In genomic region chr11:93817426-93818348, GRCh38 we compare ENCODE assay signal across 23 cellular contexts. TPM values are rescaled to one million over a fixed set of nuclear protein-coding genes. Genes with fewer than 3 reads are reported as not detected.
A peak's percentile ranks its signal among the peaks of the same experiment; 100 is the strongest.
DNase-seq lines count a peak whose midpoint lies in the region; ATAC-seq and TF ChIP-seq lines count a peak whose summit lies in the region.
"Had no signal": no experiment of that assay in that cellular context is flagged by ENCODE, and none has a peak within 500 bp of the region (broad histone marks: within the 10 kb centered on the region; RNA-seq: fewer than 3 reads in every experiment).

No MANE protein-coding gene starts in this region.

- no peak overlapping the region for H3K9ac ChIP-seq in GM23248

- H3K4me3 Mint-ChIP-seq in WTC11, result no peak overlapping the region
- H3K4me3 Mint-ChIP-seq: activated CD4-positive, alpha-beta memory T cell treated with anti-CD3 and anti-CD28 coated beads, Interleukin-2, amount 10 ng/mL, durations not matched to agents 7 days and 5 days; activated T-cell treated with anti-CD3 and anti-CD28 coated beads, Interleukin-2, amount 50 U/mL, for 24 hours; dendritic cell treated with granulocyte-macrophage colony-stimulating factor and Interleukin-4, amounts not matched to agents 40 ng/mL and 50 ng/mL, for 4 days; stimulated activated naive CD8-positive, alpha-beta T cell treated with anti-CD3 and anti-CD28 coated beads, Interleukin-15, amount 100 ng/mL, for 72 hours; T-helper 17 cell had no signal

- H3K27ac ChIP-seq in GM23248, result no peak overlapping the region
- H3K27ac ChIP-seq: gastroesophageal sphincter, left lung, ovary, upper lobe of right lung had no signal

- H3K9me2 ChIP-seq in GM23248 (ENCODE audit: insufficient read depth), result no peaks in the 10 kb centered on the region

- intact Hi-C loops in posterior cingulate gyrus (cut with DNase I), result no loop called here

- H3F3A ChIP-seq in GM23248 (ENCODE audit: insufficient read depth), result peaks cover 22% of the 10 kb centered on the region

- H4K20me1 ChIP-seq in GM23248 (ENCODE audit: insufficient read depth), result no peaks in the 10 kb centered on the region

- H3K4me2 ChIP-seq in GM23248 (ENCODE audit: unreplicated experiment), result no peak overlapping the region

- no peaks in the 10 kb centered on the region for H3K9me3 ChIP-seq in GM23248 (ENCODE audit: low read depth)
- H3K9me3 ChIP-seq: gastroesophageal sphincter, left lung, ovary, upper lobe of right lung had no signal

- no peaks in the 10 kb centered on the region for H3K27me3 ChIP-seq in GM23248 (replicated peaks; ENCODE audit: insufficient read depth)
- H3K27me3 ChIP-seq: gastroesophageal sphincter, left lung, ovary, upper lobe of right lung had no signal

- no peak overlapping the region for H2AFZ ChIP-seq in GM23248

- CTCF ChIA-PET in WTC11 (lab: Charles Lee), result interaction anchor here (0.6 kb wide), 3 partner anchors 8 to 686 kb away, joined by 3 read pairs; no protein-coding TSS in a partner anchor

- H3K27ac Mint-ChIP-seq in WTC11, result peak overlapping the region; percentile 56
- H3K27ac Mint-ChIP-seq: activated CD4-positive, alpha-beta memory T cell treated with anti-CD3 and anti-CD28 coated beads, Interleukin-2, amount 10 ng/mL, durations not matched to agents 7 days and 5 days; activated T-cell treated with anti-CD3 and anti-CD28 coated beads, Interleukin-2, amount 50 U/mL, for 24 hours; dendritic cell treated with granulocyte-macrophage colony-stimulating factor and Interleukin-4, amounts not matched to agents 40 ng/mL and 50 ng/mL, for 4 days; stimulated activated naive CD8-positive, alpha-beta T cell treated with anti-CD3 and anti-CD28 coated beads, Interleukin-15, amount 100 ng/mL, for 72 hours; T-helper 17 cell had no signal

- peaks cover 35% of the 10 kb centered on the region for H3K4me1 Mint-ChIP-seq in WTC11
- H3K4me1 Mint-ChIP-seq: activated CD4-positive, alpha-beta memory T cell treated with anti-CD3 and anti-CD28 coated beads, Interleukin-2, amount 10 ng/mL, durations not matched to agents 7 days and 5 days; stimulated activated naive CD8-positive, alpha-beta T cell treated with anti-CD3 and anti-CD28 coated beads, Interleukin-15, amount 100 ng/mL, for 72 hours; T-helper 17 cell had no signal

- H3K4me1 ChIP-seq in GM23248 (ENCODE audit: insufficient read depth), result no peaks in the 10 kb centered on the region
- H3K4me1 ChIP-seq: gastroesophageal sphincter, left lung, upper lobe of right lung had no signal

- POLR2A ChIA-PET in WTC11 (lab: Charles Lee), result interaction anchor here (0.6 kb wide), 2 partner anchors 48 to 78 kb away, joined by 3 to 9 read pairs; no protein-coding TSS in a partner anchor

- in situ Hi-C loops in GM23248 (cut with MboI), result no loop called here

- no peak for TF ChIP-seq CTCF in AG10803 (conservative IDR thresholded peaks at IDR 0.05; ENCODE audit: low read length)
- TF ChIP-seq CTCF in WTC11 (IDR thresholded peaks at IDR 0.05), result no peak

- DNase-seq in AG10803 (ENCODE audit: low read depth) (peak; percentile 12), GM23248 (peak; percentile 49), WTC11 (ENCODE audit: low spot score) (no peak), kidney tubule cell (ENCODE audit: low spot score) (peak; percentile 14), mucosa of gallbladder (ENCODE audit: low spot score) (no peak), NCI-H1694 (lab: John Stamatoyannopoulos, UW) (no peak), posterior cingulate gyrus (no peak)
- DNase-seq: activated CD4-positive, alpha-beta memory T cell treated with anti-CD3 and anti-CD28 coated beads, Interleukin-2, amount 10 ng/mL, durations not matched to agents 7 days and 5 days; activated naive CD4-positive, alpha-beta T cell treated with anti-CD3 and anti-CD28 coated beads, Interleukin-2, amount 50 U/mL, for 16 hours; activated T-cell treated with anti-CD3 and anti-CD28 coated beads, Interleukin-2, amount 50 U/mL, for 24 hours; Kasumi-1; left lung; NCI-H1694 treated with DMSO at 0.1 percent for 48 hours; NCI-H446; ovary; SHP77; stimulated activated naive CD8-positive, alpha-beta T cell treated with anti-CD3 and anti-CD28 coated beads, Interleukin-15, amount 100 ng/mL, for 72 hours; T-helper 17 cell; upper lobe of right lung had no signal

- H3K9me3 Mint-ChIP-seq in WTC11, result no peaks in the 10 kb centered on the region
- H3K9me3 Mint-ChIP-seq: activated CD4-positive, alpha-beta memory T cell treated with anti-CD3 and anti-CD28 coated beads, Interleukin-2, amount 10 ng/mL, durations not matched to agents 7 days and 5 days; activated T-cell treated with anti-CD3 and anti-CD28 coated beads, Interleukin-2, amount 50 U/mL, for 24 hours; dendritic cell treated with granulocyte-macrophage colony-stimulating factor and Interleukin-4, amounts not matched to agents 40 ng/mL and 50 ng/mL, for 4 days; stimulated activated naive CD8-positive, alpha-beta T cell treated with anti-CD3 and anti-CD28 coated beads, Interleukin-15, amount 100 ng/mL, for 72 hours had no signal

- no peaks in the 10 kb centered on the region for H3K79me2 ChIP-seq in GM23248 (ENCODE audit: insufficient read depth)

- H3K27me3 Mint-ChIP-seq in WTC11 (ENCODE audit: low read depth), result no peaks in the 10 kb centered on the region
- H3K27me3 Mint-ChIP-seq: activated CD4-positive, alpha-beta memory T cell treated with anti-CD3 and anti-CD28 coated beads, Interleukin-2, amount 10 ng/mL, durations not matched to agents 7 days and 5 days; activated T-cell treated with anti-CD3 and anti-CD28 coated beads, Interleukin-2, amount 50 U/mL, for 24 hours; dendritic cell treated with granulocyte-macrophage colony-stimulating factor and Interleukin-4, amounts not matched to agents 40 ng/mL and 50 ng/mL, for 4 days; stimulated activated naive CD8-positive, alpha-beta T cell treated with anti-CD3 and anti-CD28 coated beads, Interleukin-15, amount 100 ng/mL, for 72 hours; T-helper 17 cell had no signal

- peaks cover 28% of the 10 kb centered on the region; the same call in 1 of the 2 replicates for H3K36me3 ChIP-seq in GM23248 (ENCODE audit: low read depth)
- H3K36me3 ChIP-seq: ovary had no signal

- ATAC-seq in WTC11, result no peak
- no peak for ATAC-seq in GM21825 (IDR thresholded peaks at IDR 0.05; ENCODE audit: unreplicated experiment)
- ATAC-seq: gastroesophageal sphincter; left lung; stimulated activated naive CD8-positive, alpha-beta T cell treated with anti-CD3 and anti-CD28 coated beads, Interleukin-15, amount 100 ng/mL, for 72 hours; T-helper 17 cell; upper lobe of right lung had no signal

- peaks cover 17% of the 10 kb centered on the region for H3K36me3 Mint-ChIP-seq in WTC11

- 38 to 40% methylated on average over 4 of the region's 4 CpGs for WGBS in GM23248 (ENCODE audit: low coverage in 1 of 2, low lambda C conversion rate in 2 of 2, missing lambda C conversion rate in 2 of 2), 2 experiments

- no peak overlapping the region for H3K4me3 ChIP-seq in AG10803 (ENCODE audit: low read length)
- H3K4me3 ChIP-seq in GM23248, result no peak overlapping the region
- H3K4me3 ChIP-seq: gastroesophageal sphincter, left lung, ovary, upper lobe of right lung had no signal

TF ChIP-seq in WTC11, 78 proteins besides CTCF, POLR2A, EP300 and RAD21:
- TF ChIP-seq PRRX2 (CRISPR knock-in tag; IDR thresholded peaks at IDR 0.05) (no peak), FOXK1 (CRISPR knock-in tag; IDR thresholded peaks at IDR 0.05) (no peak), RELA (CRISPR knock-in tag; IDR thresholded peaks at IDR 0.05; ENCODE audit: borderline replicate concordance) (no peak), ZNF263 (CRISPR knock-in tag; IDR thresholded peaks at IDR 0.05; ENCODE audit: low read depth) (no peak), ZBTB21 (CRISPR knock-in tag; IDR thresholded peaks at IDR 0.05; ENCODE audit: borderline replicate concordance) (no peak), HMGA2 (CRISPR knock-in tag; IDR thresholded peaks at IDR 0.05) (no peak), NFYB (CRISPR knock-in tag; conservative IDR thresholded peaks at IDR 0.05; ENCODE audit: low read depth) (no peak), ETV6 (CRISPR knock-in tag; IDR thresholded peaks at IDR 0.05) (no peak), JUN (CRISPR knock-in tag; IDR thresholded peaks at IDR 0.05) (no peak), MAX (CRISPR knock-in tag; IDR thresholded peaks at IDR 0.05) (no peak)

RNA-seq across cellular contexts. Expression of gene VSTM5, which starts 32.7 kb away (rescaled TPM):
- total RNA-seq in GM23248 (2014; rRNA removed; shearing (Covaris generic)), result not detected in 2 replicates
- polyA plus RNA-seq in GM23248 (2016; fragmentation: Nextera tagmentation; extraction: Ambion mirVana), result 0.16 TPM in 1 of 2 replicates, not detected in the other
- total RNA-seq in WTC11 (2021) (0.27 to 0.35 TPM (median 0.32 TPM) in 3 replicates), mucosa of gallbladder (1.8 TPM)
- total RNA-seq: activated CD4-positive, alpha-beta memory T cell treated with anti-CD3 and anti-CD28 coated beads, Interleukin-2, amount 10 ng/mL, durations not matched to agents 7 days and 5 days; HT-29; T-helper 17 cell; upper lobe of right lung had no signal

RNA-seq across cellular contexts. Expression of gene MED17, which starts 33.6 kb away (rescaled TPM):
- total RNA-seq in GM23248 (2014; rRNA removed; shearing (Covaris generic)), result 22.4 and 25.4 TPM in 2 replicates
- polyA plus RNA-seq in GM23248 (2016; fragmentation: Nextera tagmentation; extraction: Ambion mirVana), result 19.5 and 22.2 TPM in 2 replicates
- 25.3 to 30.5 TPM (median 29.6 TPM) in 3 replicates for total RNA-seq in WTC11 (2021)
- 36.5 TPM for total RNA-seq in mucosa of gallbladder

Comparison
In these comparisons a context has a peak if more than half of its experiments do, and no peak if none do; other contexts are left out.
1. DNase-seq: peak in AG10803 (single experiment), GM23248 (single experiment) and kidney tubule cell (single experiment); none in WTC11 (single experiment), mucosa of gallbladder (single experiment), NCI-H1694 (single experiment) and posterior cingulate gyrus (0 of 10).